ENCODE assay signal across 22 cellular contexts in genomic region chr16:57366544-57367040, GRCh38. TPM values are rescaled to one million over a fixed set of nuclear protein-coding genes. Genes with fewer than 3 reads are reported as not detected.
DNase-seq lines count a peak whose midpoint lies in the region; ATAC-seq and TF ChIP-seq lines count a peak whose summit lies in the region.
"Had no signal": no experiment of that assay in that cellular context is flagged by ENCODE, and none has a peak within 500 bp of the region (broad histone marks: within the 10 kb centered on the region; RNA-seq: fewer than 3 reads in every experiment).

No MANE protein-coding gene starts in this region.

- BruUV-seq in mammary epithelial cell (replicated peaks; lab: Mats Ljungman, UMichigan) = no TSS peak

- DNase-seq in breast epithelium (ENCODE audit: low spot score in 2 of 2) (no peak), mammary epithelial cell (no peak), chondrocyte (ENCODE audit: low spot score) (peak; percentile 54), NCI-H2107 (lab: John Stamatoyannopoulos, UW) (no peak), MV-4-11 (lab: John Stamatoyannopoulos, UW) (no peak)
- DNase-seq: activated naive CD8-positive, alpha-beta T cell treated with anti-CD3 and anti-CD28 coated beads, Interleukin-2, amount 10 ng/mL, durations not matched to agents 7 days and 5 days; cortex of kidney; KBM-7; NCI-H1092 treated with DMSO at 0.1 percent for 48 hours; NCI-H2029; NCI-H510A; NK-92 treated with Interleukin-12 subunit alpha and Interleukin-12 subunit beta, amount 100 ng/mL, for 24 hours; T1000 had no signal

- H4K20me1 ChIP-seq in mammary epithelial cell (ENCODE audit: insufficient read depth, low read length) = no peaks in the 10 kb centered on the region
- H4K20me1 ChIP-seq: BLaER1 had no signal

- CTCF ChIA-PET in mammary epithelial cell (lab: Charles Lee; ENCODE audit: low non-redundant PET) = no interaction called here

- TF ChIP-seq POLR2A in breast epithelium (IDR thresholded peaks at IDR 0.05) = no peak
- peak; percentile 52 for TF ChIP-seq POLR2A in GM19193 (IDR thresholded peaks at IDR 0.05; ENCODE audit: extremely low read depth, insufficient read depth, insufficient read length)

- H3K9me3 ChIP-seq in breast epithelium = no peaks in the 10 kb centered on the region
- no peaks in the 10 kb centered on the region for H3K9me3 ChIP-seq in mammary epithelial cell (replicated peaks; ENCODE audit: insufficient read depth, low read length)
- H3K9me3 ChIP-seq: A549, BLaER1 had no signal

- H3K27ac Mint-ChIP-seq in chondrocyte (ENCODE audit: unreplicated experiment) = no peak overlapping the region
- H3K27ac Mint-ChIP-seq in stimulated activated memory B cell treated with anti-CD40 and anti-IgM and Interleukin-4, amounts not matched to agents 10 μg/mL and 1 μg/mL and 100 μg/mL, for 72 hours = peak overlapping the region; percentile 51
- H3K27ac Mint-ChIP-seq: activated naive CD8-positive, alpha-beta T cell treated with anti-CD3 and anti-CD28 coated beads, Interleukin-2, amount 10 ng/mL, durations not matched to agents 7 days and 5 days had no signal

- peaks cover 2% of the 10 kb centered on the region for H3K36me3 Mint-ChIP-seq in chondrocyte (ENCODE audit: low read depth)
- peaks cover 36% of the 10 kb centered on the region for H3K36me3 Mint-ChIP-seq in stimulated activated memory B cell treated with anti-CD40 and anti-IgM and Interleukin-4, amounts not matched to agents 10 μg/mL and 1 μg/mL and 100 μg/mL, for 72 hours
- H3K36me3 Mint-ChIP-seq: activated naive CD8-positive, alpha-beta T cell treated with anti-CD3 and anti-CD28 coated beads, Interleukin-2, amount 10 ng/mL, durations not matched to agents 7 days and 5 days; brain had no signal

- dilution Hi-C loops in mammary epithelial cell (cut with HindIII; ENCODE audit: low sequenced_read_pairs) = no loop called here

- H3K4me1 Mint-ChIP-seq in chondrocyte (ENCODE audit: low read depth) = no peaks in the 10 kb centered on the region
- H3K4me1 Mint-ChIP-seq in stimulated activated memory B cell treated with anti-CD40 and anti-IgM and Interleukin-4, amounts not matched to agents 10 μg/mL and 1 μg/mL and 100 μg/mL, for 72 hours = peaks cover 47% of the 10 kb centered on the region
- H3K4me1 Mint-ChIP-seq: activated naive CD8-positive, alpha-beta T cell treated with anti-CD3 and anti-CD28 coated beads, Interleukin-2, amount 10 ng/mL, durations not matched to agents 7 days and 5 days had no signal

- H2AFZ ChIP-seq in mammary epithelial cell (ENCODE audit: low read depth, low read length) = no peak overlapping the region
- H2AFZ ChIP-seq: hepatocyte had no signal

- ATAC-seq in stimulated activated memory B cell treated with anti-CD40 and anti-IgM and Interleukin-4, amounts not matched to agents 10 μg/mL and 1 μg/mL and 100 μg/mL, for 72 hours = peak; percentile 55
- ATAC-seq in GM21423 (IDR thresholded peaks at IDR 0.05; ENCODE audit: unreplicated experiment) = no peak

- intact Hi-C loops in breast epithelium (cut with DNase I; ENCODE audit: low total_unique reads) (no loop called here), mammary epithelial cell (cut with micrococcal nuclease) (no loop called here)

- in situ Hi-C loops in mammary epithelial cell (cut with MboI; ENCODE audit: low sequenced_read_pairs in 2 of 2) = no loop called here

- peak overlapping the region; percentile 80 to 87 for H3K27ac ChIP-seq in breast epithelium
- H3K27ac ChIP-seq in mammary epithelial cell (ENCODE audit: insufficient read depth, low read depth, low read length) = no peak overlapping the region
- H3K27ac ChIP-seq: BLaER1, hepatocyte had no signal

- 70% methylated on average over 4 of the region's 6 CpGs for WGBS in mammary epithelial cell (ENCODE audit: low coverage, missing lambda C conversion rate)

- no peaks in the 10 kb centered on the region for H3K9me3 Mint-ChIP-seq in chondrocyte (ENCODE audit: low read depth)
- H3K9me3 Mint-ChIP-seq in stimulated activated memory B cell treated with anti-CD40 and anti-IgM and Interleukin-4, amounts not matched to agents 10 μg/mL and 1 μg/mL and 100 μg/mL, for 72 hours = no peaks in the 10 kb centered on the region
- H3K9me3 Mint-ChIP-seq: activated naive CD8-positive, alpha-beta T cell treated with anti-CD3 and anti-CD28 coated beads, Interleukin-2, amount 10 ng/mL, durations not matched to agents 7 days and 5 days had no signal

- H3K36me3 ChIP-seq in breast epithelium (no peaks in the 10 kb centered on the region), mammary epithelial cell (ENCODE audit: insufficient read depth, low read length) (no peaks in the 10 kb centered on the region)
- H3K36me3 ChIP-seq: BLaER1 had no signal

- H3K4me3 ChIP-seq in breast epithelium = no peak overlapping the region
- H3K4me3 ChIP-seq in mammary epithelial cell (replicated peaks in 1 of 3; ENCODE audit: insufficient read depth in 1 of 3, low read depth in 2 of 3, low read length in 3 of 3) = no peak overlapping the region
- H3K4me3 ChIP-seq: A549, BLaER1, hepatocyte had no signal

- H3K27me3 Mint-ChIP-seq in chondrocyte (ENCODE audit: low read depth) = peaks cover 34% of the 10 kb centered on the region
- no peaks in the 10 kb centered on the region for H3K27me3 Mint-ChIP-seq in stimulated activated memory B cell treated with anti-CD40 and anti-IgM and Interleukin-4, amounts not matched to agents 10 μg/mL and 1 μg/mL and 100 μg/mL, for 72 hours

- H3K79me2 ChIP-seq in mammary epithelial cell (ENCODE audit: insufficient read depth, low read length) = no peaks in the 10 kb centered on the region
- H3K79me2 ChIP-seq: hepatocyte had no signal

- no peak overlapping the region for H3K9ac ChIP-seq in mammary epithelial cell (ENCODE audit: insufficient read depth, low read length)
- H3K9ac ChIP-seq: BLaER1 had no signal

- no peaks in the 10 kb centered on the region for H3K4me1 ChIP-seq in breast epithelium
- peaks cover 1% of the 10 kb centered on the region for H3K4me1 ChIP-seq in mammary epithelial cell (ENCODE audit: insufficient read depth, low read length)
- H3K4me1 ChIP-seq: A549, BLaER1 had no signal

- H3K27me3 ChIP-seq in breast epithelium = no peaks in the 10 kb centered on the region
- H3K27me3 ChIP-seq in mammary epithelial cell (ENCODE audit: insufficient read depth, low read length) = no peaks in the 10 kb centered on the region
- H3K27me3 ChIP-seq: BLaER1, hepatocyte had no signal

- TF ChIP-seq CTCF in breast epithelium (IDR thresholded peaks at IDR 0.05) = no peak
- no peak for TF ChIP-seq CTCF in mammary epithelial cell (conservative IDR thresholded peaks at IDR 0.05 in 1 of 2, IDR thresholded peaks at IDR 0.05 in 1 of 2; ENCODE audit: extremely low read depth in 1 of 2, insufficient read depth in 1 of 2, low read depth in 1 of 2, low read length in 2 of 2)
- TF ChIP-seq CTCF in chondrocyte (IDR thresholded peaks at IDR 0.05) = no peak

- no peak overlapping the region for H3K4me2 ChIP-seq in mammary epithelial cell (ENCODE audit: insufficient read depth, low read depth, low read length)
- H3K4me2 ChIP-seq: A549, BLaER1, hepatocyte had no signal

- H3K4me3 Mint-ChIP-seq in chondrocyte (ENCODE audit: unreplicated experiment) = no peak overlapping the region
- peak overlapping the region; percentile 39 for H3K4me3 Mint-ChIP-seq in stimulated activated memory B cell treated with anti-CD40 and anti-IgM and Interleukin-4, amounts not matched to agents 10 μg/mL and 1 μg/mL and 100 μg/mL, for 72 hours
- H3K4me3 Mint-ChIP-seq: activated naive CD8-positive, alpha-beta T cell treated with anti-CD3 and anti-CD28 coated beads, Interleukin-2, amount 10 ng/mL, durations not matched to agents 7 days and 5 days; brain had no signal

RNA-seq across cellular contexts. Expression of gene CX3CL1, which starts 5.7 kb away (rescaled TPM):
- total RNA-seq in breast epithelium (100 to 1,000 TPM in 1 of 3 donors, 10 to 100 TPM in 1, 1 to 10 TPM in 1; 6.2 to 164 (median 58.0) TPM), mammary epithelial cell (10 to 100 TPM in 1 of 2 donors, 1 to 10 TPM in 1; 1.2 to 11.2 TPM), chondrocyte (11.2 to 47.9 TPM (median 46.0 TPM) in 3 replicates)
- 5.9 TPM for polyA plus RNA-seq in mammary epithelial cell
- polyA minus RNA-seq in mammary epithelial cell = 6.0 TPM
- total RNA-seq: activated naive CD8-positive, alpha-beta T cell treated with anti-CD3 and anti-CD28 coated beads, Interleukin-2, amount 10 ng/mL, durations not matched to agents 7 days and 5 days had no signal

RNA-seq across cellular contexts. Expression of gene CCL22, which starts 8.0 kb away (rescaled TPM):
- total RNA-seq in breast epithelium (under 1 TPM; 0.15 to 0.33 (median 0.16) TPM), mammary epithelial cell (under 1 TPM in 1 of 2 donors, not detected in 1; 0.17 TPM), chondrocyte (not detected in 3 replicates)
- polyA plus RNA-seq in mammary epithelial cell = 0.02 TPM
- polyA minus RNA-seq in mammary epithelial cell = not detected
- total RNA-seq: H4 had no signal
- polyA plus RNA-seq: A549, hepatocyte had no signal

RNA-seq across cellular contexts. Expression of gene CCL17, which starts 38.0 kb away (rescaled TPM):
- not detected for total RNA-seq in breast epithelium
- not detected for total RNA-seq in mammary epithelial cell
- polyA plus RNA-seq in mammary epithelial cell = not detected
- not detected for polyA minus RNA-seq in mammary epithelial cell
- not detected in 3 replicates for total RNA-seq in chondrocyte
- total RNA-seq: activated naive CD8-positive, alpha-beta T cell treated with anti-CD3 and anti-CD28 coated beads, Interleukin-2, amount 10 ng/mL, durations not matched to agents 7 days and 5 days; H4; hepatocyte; subcutaneous adipose tissue had no signal
- polyA plus RNA-seq: A549, hepatocyte had no signal
